Comparison of ENCODE assay signal across 24 cellular contexts in the genomic region with DNA sequence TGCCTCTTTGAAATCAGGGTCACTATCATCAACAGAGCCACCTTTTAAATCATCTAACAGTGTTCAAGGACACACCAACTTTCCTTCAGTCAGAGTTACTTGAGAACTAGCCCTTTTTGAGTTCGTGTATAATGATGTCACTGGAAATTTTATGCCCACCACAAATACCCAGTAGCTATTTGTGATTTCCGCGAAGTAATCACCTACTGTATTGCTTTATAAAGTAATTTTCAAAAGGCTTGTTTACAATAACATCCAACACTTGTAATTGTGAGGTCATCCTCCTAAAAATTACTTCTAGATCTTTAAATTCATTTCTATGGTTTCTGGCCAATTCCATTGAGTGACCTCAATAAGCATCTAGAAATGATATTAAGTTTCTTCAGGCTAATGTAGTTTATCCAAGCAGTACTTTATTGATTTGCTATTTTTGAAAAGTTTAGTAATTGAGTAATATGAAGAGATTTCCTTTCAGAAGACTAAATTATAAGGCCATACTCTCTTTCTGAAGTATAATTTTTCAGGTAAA.
"Had no signal": no experiment of that assay in that cellular context is flagged by ENCODE, and none has a peak within 500 bp of the region (broad histone marks: within the 10 kb centered on the region; RNA-seq: fewer than 3 reads in every experiment).

No MANE protein-coding gene starts in this region.

- DNase-seq: colonic mucosa; effector CD8-positive, alpha-beta T cell; endodermal cell; esophagus squamous epithelium; foreskin melanocyte; glutamatergic neuron; heart right ventricle; hippocampal formation; left cardiac atrium; left lung; mesenchymal stem cell; naive thymus-derived CD8-positive, alpha-beta T cell; occipital lobe; pancreas; right lobe of liver; small intestine; stimulated activated CD4-positive, alpha-beta T cell treated with anti-CD3 and anti-CD28 coated beads, Interleukin-15, amount 100 ng/mL, for 24 hours; stimulated activated CD4-positive, alpha-beta T cell treated with anti-CD3 and anti-CD28 coated beads, Interleukin-2, amount 100 ng/mL, for 48 hours; stimulated activated naive B cell treated with anti-CD40 and anti-IgM and Interleukin-4, amounts not matched to agents 10 μg/mL and 1 μg/mL and 100 μg/mL, for 72 hours; stimulated activated naive CD8-positive, alpha-beta T cell treated with anti-CD3 and anti-CD28 coated beads, Interleukin-15, amount 100 ng/mL, for 72 hours; trophoblast cell had no signal

- H3K27ac Mint-ChIP-seq: dendritic cell treated with granulocyte-macrophage colony-stimulating factor and Interleukin-4, amounts not matched to agents 40 ng/mL and 50 ng/mL, for 4 days; endodermal cell; progenitor cell of endocrine pancreas; stimulated activated naive B cell treated with anti-CD40 and anti-IgM and Interleukin-4, amounts not matched to agents 10 μg/mL and 1 μg/mL and 100 μg/mL, for 72 hours; stimulated activated naive CD8-positive, alpha-beta T cell treated with anti-CD3 and anti-CD28 coated beads, Interleukin-15, amount 100 ng/mL, for 72 hours had no signal

- H3K4me3 ChIP-seq: colonic mucosa, esophagus squamous epithelium, heart right ventricle, left lung, pancreas, right lobe of liver, suprapubic skin had no signal

- H3K36me3 ChIP-seq: colonic mucosa, esophagus squamous epithelium, heart right ventricle, left lung, pancreas, right lobe of liver, suprapubic skin had no signal

- ATAC-seq: heart right ventricle; left cardiac atrium; naive thymus-derived CD8-positive, alpha-beta T cell; pancreas; right lobe of liver; stimulated activated naive B cell treated with anti-CD40 and anti-IgM and Interleukin-4, amounts not matched to agents 10 μg/mL and 1 μg/mL and 100 μg/mL, for 72 hours; stimulated activated naive CD8-positive, alpha-beta T cell treated with anti-CD3 and anti-CD28 coated beads, Interleukin-15, amount 100 ng/mL, for 72 hours had no signal

- H3K27ac ChIP-seq: colonic mucosa, esophagus squamous epithelium, heart right ventricle, left lung, pancreas, right lobe of liver, suprapubic skin had no signal

- H3K9me3 ChIP-seq: colonic mucosa, esophagus squamous epithelium, heart right ventricle, left lung, pancreas, right lobe of liver, suprapubic skin had no signal

- H3K4me3 Mint-ChIP-seq: dendritic cell treated with granulocyte-macrophage colony-stimulating factor and Interleukin-4, amounts not matched to agents 40 ng/mL and 50 ng/mL, for 4 days; endodermal cell; naive thymus-derived CD8-positive, alpha-beta T cell; stimulated activated naive B cell treated with anti-CD40 and anti-IgM and Interleukin-4, amounts not matched to agents 10 μg/mL and 1 μg/mL and 100 μg/mL, for 72 hours; stimulated activated naive CD8-positive, alpha-beta T cell treated with anti-CD3 and anti-CD28 coated beads, Interleukin-15, amount 100 ng/mL, for 72 hours had no signal

- H3K27me3 Mint-ChIP-seq: dendritic cell treated with granulocyte-macrophage colony-stimulating factor and Interleukin-4, amounts not matched to agents 40 ng/mL and 50 ng/mL, for 4 days; naive thymus-derived CD8-positive, alpha-beta T cell; progenitor cell of endocrine pancreas; stimulated activated naive B cell treated with anti-CD40 and anti-IgM and Interleukin-4, amounts not matched to agents 10 μg/mL and 1 μg/mL and 100 μg/mL, for 72 hours; stimulated activated naive CD8-positive, alpha-beta T cell treated with anti-CD3 and anti-CD28 coated beads, Interleukin-15, amount 100 ng/mL, for 72 hours had no signal

- H3K4me1 ChIP-seq: colonic mucosa, esophagus squamous epithelium, heart right ventricle, left lung, pancreas, right lobe of liver, suprapubic skin had no signal

- H3K9me3 Mint-ChIP-seq: dendritic cell treated with granulocyte-macrophage colony-stimulating factor and Interleukin-4, amounts not matched to agents 40 ng/mL and 50 ng/mL, for 4 days; endodermal cell; naive thymus-derived CD8-positive, alpha-beta T cell; stimulated activated naive CD8-positive, alpha-beta T cell treated with anti-CD3 and anti-CD28 coated beads, Interleukin-15, amount 100 ng/mL, for 72 hours had no signal
